In the genomic region with DNA sequence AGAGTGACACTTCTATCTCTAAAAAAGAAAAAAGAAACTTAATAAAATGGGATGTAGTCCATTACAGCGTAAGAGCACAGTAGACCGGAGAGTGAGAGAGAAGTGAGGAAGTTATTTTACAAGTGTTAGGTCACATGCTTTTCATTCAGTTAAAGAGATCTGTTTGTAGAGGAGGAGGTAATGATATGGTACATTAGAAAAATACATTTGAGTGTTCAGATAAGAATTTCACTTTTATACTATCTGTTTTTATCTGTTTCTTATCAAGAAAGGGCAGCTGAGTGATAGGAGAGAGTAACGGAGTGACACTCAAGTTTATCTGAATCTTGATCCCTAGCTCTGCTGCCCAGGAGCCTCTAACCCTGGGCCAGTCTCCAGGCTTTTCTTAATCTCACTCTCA, we compare ENCODE assay signal across 30 cellular contexts. TPM values are rescaled to one million over a fixed set of nuclear protein-coding genes. Genes with fewer than 3 reads are reported as not detected.
DNase-seq lines count a peak whose midpoint lies in the region; ATAC-seq, FAIRE-seq and TF ChIP-seq lines count a peak whose summit lies in the region.
"Had no signal": no experiment of that assay in that cellular context is flagged by ENCODE, and none has a peak within 500 bp of the region (broad histone marks: within the 10 kb centered on the region; RNA-seq: fewer than 3 reads in every experiment).

No MANE protein-coding gene starts in this region.

- TF ChIP-seq CTCF in cardiac muscle cell (IDR thresholded peaks at IDR 0.05; ENCODE audit: low read depth, low read length) (no peak), left lung (IDR thresholded peaks at IDR 0.05) (no peak), type B pancreatic cell (conservative IDR thresholded peaks at IDR 0.05) (no peak), testis (IDR thresholded peaks at IDR 0.05) (no peak)

- peak overlapping the region; percentile 24 for H3K27ac Mint-ChIP-seq in type B pancreatic cell
- H3K27ac Mint-ChIP-seq: activated CD4-positive, alpha-beta T cell treated with anti-CD3 and anti-CD28 coated beads for 36 hours; activated T-helper 2 cell treated with anti-CD3 and anti-CD28 coated beads, Interferon-gamma antibody, Interleukin-2, Interleukin-4, amounts not matched to agents 10 μg/mL and 5 μg/mL and 100 μg/mL, durations not matched to agents 14 hours and 24 hours and 36 hours; stimulated activated effector memory CD8-positive, alpha-beta T cell treated with anti-CD3 and anti-CD28 coated beads, Interleukin-12 subunit alpha, Interleukin-12 subunit beta, amount 100 ng/mL, for 72 hours had no signal

- intact Hi-C loops in Right ventricle myocardium inferior (cut with DNase I) (loop anchor here (5.0 kb wide), 1 partner anchor 35 kb away; no protein-coding TSS in a partner anchor), left lung (cut with DNase I) (no loop called here), testis (cut with DNase I; ENCODE audit: low total_unique reads) (no loop called here)

- H3K4me1 Mint-ChIP-seq in type B pancreatic cell (ENCODE audit: unreplicated experiment): peaks cover 44% of the 10 kb centered on the region

- WGBS in testis, 2 donors: 56 to 80% methylated on average over 3 of the region's 3 CpGs

- TF ChIP-seq POLR2A in H54 (IDR thresholded peaks at IDR 0.05; ENCODE audit: low read depth, low read length) (no peak), testis (IDR thresholded peaks at IDR 0.05) (no peak)

- H3K9me3 ChIP-seq in cardiac muscle cell (ENCODE audit: low read depth) (no peaks in the 10 kb centered on the region), left lung (no peaks in the 10 kb centered on the region), testis (no peaks in the 10 kb centered on the region)
- H3K9me3 ChIP-seq: A549, mucosa of descending colon, tibial nerve had no signal

- no peak for ATAC-seq in Right ventricle myocardium inferior
- ATAC-seq in left lung: peak; percentile 21
- ATAC-seq: A549; activated CD4-positive, alpha-beta T cell treated with anti-CD3 and anti-CD28 coated beads for 36 hours; activated naive CD8-positive, alpha-beta T cell treated with anti-CD3 and anti-CD28 coated beads, Interleukin-2, amount 50 U/mL, for 24 hours; GM12878; mucosa of descending colon; SK-N-SH treated with all-trans-retinoic acid at 6 μM for 48 hours; stimulated activated effector memory CD8-positive, alpha-beta T cell treated with anti-CD3 and anti-CD28 coated beads, Interleukin-12 subunit alpha, Interleukin-12 subunit beta, amount 100 ng/mL, for 72 hours had no signal

- no peaks in the 10 kb centered on the region for H3K27me3 ChIP-seq in cardiac muscle cell
- no peaks in the 10 kb centered on the region for H3K27me3 ChIP-seq in left lung
- no peaks in the 10 kb centered on the region for H3K27me3 ChIP-seq in testis
- H3K27me3 ChIP-seq: brain microvascular endothelial cell, tibial nerve had no signal

- DNase-seq in cardiac muscle cell (ENCODE audit: low read depth in 1 of 2, low spot score in 1 of 2): no peak
- no peak for DNase-seq in Right ventricle myocardium inferior (ENCODE audit: missing footprints)
- DNase-seq in OCI-M1 (lab: John Stamatoyannopoulos, UW): peak; percentile 57
- no peak for DNase-seq in left lung
- DNase-seq in type B pancreatic cell (ENCODE audit: extremely low spot score, unreplicated experiment): no peak
- no peak for DNase-seq in H54 (ENCODE audit: insufficient read length, low spot score)
- DNase-seq in testis: no peak
- no peak for DNase-seq in activated gamma-delta T cell (lab: John Stamatoyannopoulos, UW)
- DNase-seq: activated CD4-positive, alpha-beta T cell treated with anti-CD3 and anti-CD28 coated beads for 36 hours; activated naive CD8-positive, alpha-beta T cell treated with anti-CD3 and anti-CD28 coated beads, Interleukin-2, amount 50 U/mL, for 24 hours; brain microvascular endothelial cell; C1 segment of cervical spinal cord; DMS 273 treated with DMSO at 0.1 percent for 48 hours; foreskin fibroblast; GDM1; H7; mucosa of descending colon; NCI-H1417 treated with DMSO at 0.1 percent for 48 hours; NCI-H2171 treated with DMSO at 0.1 percent for 48 hours; NCI-H774 had no signal

- H3K36me3 ChIP-seq in cardiac muscle cell: no peaks in the 10 kb centered on the region
- H3K36me3 ChIP-seq in left lung: no peaks in the 10 kb centered on the region
- no peaks in the 10 kb centered on the region for H3K36me3 ChIP-seq in testis (ENCODE audit: low read depth, missing control alignments)
- H3K36me3 ChIP-seq: brain microvascular endothelial cell, tibial nerve had no signal

- H3K4me1 ChIP-seq in cardiac muscle cell (ENCODE audit: low read depth) (peaks cover 78% of the 10 kb centered on the region), left lung (peaks cover 27 to 93% of the 10 kb centered on the region in 2 donors), testis (peaks cover 15% of the 10 kb centered on the region)

- no peaks in the 10 kb centered on the region for H3K27me3 Mint-ChIP-seq in type B pancreatic cell
- H3K27me3 Mint-ChIP-seq: activated CD4-positive, alpha-beta T cell treated with anti-CD3 and anti-CD28 coated beads for 36 hours; activated naive CD8-positive, alpha-beta T cell treated with anti-CD3 and anti-CD28 coated beads, Interleukin-2, amount 50 U/mL, for 24 hours had no signal

- no peaks in the 10 kb centered on the region for H3K9me3 Mint-ChIP-seq in type B pancreatic cell
- H3K9me3 Mint-ChIP-seq: activated naive CD8-positive, alpha-beta T cell treated with anti-CD3 and anti-CD28 coated beads, Interleukin-2, amount 50 U/mL, for 24 hours; activated T-helper 2 cell treated with anti-CD3 and anti-CD28 coated beads, Interferon-gamma antibody, Interleukin-2, Interleukin-4, amounts not matched to agents 10 μg/mL and 5 μg/mL and 100 μg/mL, durations not matched to agents 14 hours and 24 hours and 36 hours; stimulated activated effector memory CD8-positive, alpha-beta T cell treated with anti-CD3 and anti-CD28 coated beads, Interleukin-12 subunit alpha, Interleukin-12 subunit beta, amount 100 ng/mL, for 72 hours had no signal

- no peak for FAIRE-seq in H54 (lab: Jason Lieb, UNC)
- FAIRE-seq: A549, endothelial cell of umbilical vein, GM12878, HTR-8/SVneo, RCC 7860 had no signal

- peak overlapping the region; percentile 99 for H3K27ac ChIP-seq in cardiac muscle cell
- peak overlapping the region in 1 of 2 donors; percentile 85 for H3K27ac ChIP-seq in left lung
- no peak overlapping the region for H3K27ac ChIP-seq in testis
- H3K27ac ChIP-seq: A549, brain microvascular endothelial cell, coronary artery had no signal

- H3K36me3 Mint-ChIP-seq in type B pancreatic cell: no peaks in the 10 kb centered on the region
- H3K36me3 Mint-ChIP-seq: stimulated activated effector memory CD8-positive, alpha-beta T cell treated with anti-CD3 and anti-CD28 coated beads, Interleukin-12 subunit alpha, Interleukin-12 subunit beta, amount 100 ng/mL, for 72 hours had no signal

- no peak overlapping the region for H3K4me3 Mint-ChIP-seq in type B pancreatic cell
- H3K4me3 Mint-ChIP-seq: activated CD4-positive, alpha-beta T cell treated with anti-CD3 and anti-CD28 coated beads for 36 hours; activated naive CD8-positive, alpha-beta T cell treated with anti-CD3 and anti-CD28 coated beads, Interleukin-2, amount 50 U/mL, for 24 hours; stimulated activated effector memory CD8-positive, alpha-beta T cell treated with anti-CD3 and anti-CD28 coated beads, Interleukin-12 subunit alpha, Interleukin-12 subunit beta, amount 100 ng/mL, for 72 hours had no signal

- H3K4me3 ChIP-seq in cardiac muscle cell (peak overlapping the region; percentile 0), left lung (peak overlapping the region in 1 of 2 donors; percentile 33), testis (no peak overlapping the region)
- H3K4me3 ChIP-seq: A549, coronary artery, GM12878, mucosa of descending colon, tibial nerve had no signal

RNA-seq across cellular contexts. Expression of gene FNIP2, which starts 38.9 kb away (rescaled TPM):
- total RNA-seq in cardiac muscle cell (45.1 and 74.4 TPM in 2 replicates), Right ventricle myocardium inferior (46.2 TPM), left lung (10 to 100 TPM; 56.6 to 71.2 TPM), type B pancreatic cell (ENCODE audit: low replicate concordance) (31.0 and 36.5 TPM in 2 replicates), testis (10 to 100 TPM; 25.0 to 28.4 TPM)
- polyA plus RNA-seq in cardiac muscle cell (29.9 and 60.1 TPM in 2 replicates), testis (ENCODE audit: insufficient read depth, low read depth, low replicate concordance) (23.5 TPM)
